ENCODE assay signal across 8 cellular contexts in the genomic region with DNA sequence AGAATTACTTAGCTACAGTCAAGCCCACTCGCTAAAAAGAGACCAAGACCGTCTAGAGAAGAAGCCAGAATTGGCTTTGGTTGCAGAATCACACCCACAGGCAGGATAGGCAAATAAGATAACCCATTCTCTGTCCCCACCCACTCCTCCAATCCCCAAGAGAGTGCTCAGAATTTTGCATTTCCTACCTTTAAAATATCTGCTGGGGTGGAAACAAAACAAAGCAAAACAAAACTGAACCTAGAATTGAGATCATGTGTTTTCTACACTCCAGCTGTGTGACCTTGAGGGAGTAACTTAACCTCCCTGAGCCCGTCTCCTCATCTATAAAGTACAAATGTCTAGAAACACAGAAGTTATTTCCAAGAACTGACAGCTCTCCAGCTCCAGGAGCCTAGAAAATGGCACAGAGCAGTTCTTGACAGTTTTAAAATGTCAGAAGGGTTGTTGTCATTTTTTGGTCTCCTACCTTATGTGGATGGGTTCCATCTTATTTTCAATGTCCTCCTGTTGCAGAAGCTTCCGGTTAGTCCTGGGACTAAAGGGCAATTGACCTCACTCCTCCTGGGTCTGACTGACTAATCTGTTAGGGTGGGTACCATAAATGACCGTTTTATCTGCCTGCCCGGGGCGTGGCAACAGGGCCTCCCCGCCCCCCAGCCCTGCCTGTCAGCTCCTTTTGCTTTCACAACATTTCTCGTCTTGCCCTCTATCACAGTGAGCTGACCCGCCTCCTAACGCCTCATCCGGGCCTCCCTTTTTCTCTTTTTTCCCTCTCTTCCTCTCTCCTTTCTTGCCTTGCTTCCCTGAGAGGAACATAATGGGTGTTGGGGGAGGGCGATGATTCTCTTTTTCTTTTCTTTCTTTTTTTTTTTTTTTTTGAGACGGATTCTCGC.
DNase-seq lines count a peak whose midpoint lies in the region; ATAC-seq and TF ChIP-seq lines count a peak whose summit lies in the region.

No MANE protein-coding gene starts in this region.

- no peak for TF ChIP-seq CTCF in PC-3 (conservative IDR thresholded peaks at IDR 0.05; ENCODE audit: low read depth, low read length)

- 52% methylated on average over 15 of the region's 15 CpGs for WGBS in urinary bladder

- no peaks in the 10 kb centered on the region for H4K20me1 ChIP-seq in PC-3 (ENCODE audit: low read length)

- H3F3A ChIP-seq in PC-3 (ENCODE audit: low read length, unreplicated experiment): no peaks in the 10 kb centered on the region

- peak overlapping the region; percentile 74 for H3K4me2 ChIP-seq in PC-3 (ENCODE audit: low read length)

- no peak overlapping the region for H3K9ac ChIP-seq in PC-3 (ENCODE audit: low read length)

- DNase-seq in A172 (ENCODE audit: low spot score) (peak; percentile 59), PC-3 (peak; percentile 5), iPS-NIHi7 (ENCODE audit: extremely low spot score) (peak; percentile 54), GF-D8 (lab: John Stamatoyannopoulos, UW) (no peak), COLO829 (ENCODE audit: low spot score) (no peak)

- intact Hi-C loops in PC-3 (cut with micrococcal nuclease): no loop called here

- H2AFZ ChIP-seq in PC-3 (ENCODE audit: low read length): no peak overlapping the region

- no peaks in the 10 kb centered on the region for H3K9me3 ChIP-seq in PC-3 (ENCODE audit: low read length)

- BruUV-seq in PC-3 (replicated peaks; lab: Mats Ljungman, UMichigan): no TSS peak

- H3K4me1 ChIP-seq in PC-3 (ENCODE audit: insufficient read depth, low read length) (peaks cover 23% of the 10 kb centered on the region), urinary bladder (ENCODE audit: insufficient read depth) (no peaks in the 10 kb centered on the region)

- peak; percentile 87 for ATAC-seq in GM18870 (IDR thresholded peaks at IDR 0.05; ENCODE audit: unreplicated experiment)
- peak; percentile 80 for ATAC-seq in HG02973 (IDR thresholded peaks at IDR 0.05; ENCODE audit: unreplicated experiment)
- no peak for ATAC-seq in PC-3

- H3K4me3 ChIP-seq in PC-3 (ENCODE audit: low read length) (no peak overlapping the region), urinary bladder (ENCODE audit: low read depth, low read length) (no peak overlapping the region)

- H3K27ac ChIP-seq in PC-3 (ENCODE audit: low read length): peak overlapping the region; percentile 52
- peak overlapping the region; percentile 2 for H3K27ac ChIP-seq in urinary bladder (ENCODE audit: low read depth)

- H3K79me2 ChIP-seq in PC-3 (ENCODE audit: low read length): peaks cover 6% of the 10 kb centered on the region; the same call in 1 of the 2 replicates

- POLR2A ChIA-PET in PC-3 (lab: Charles Lee; ENCODE audit: unreplicated experiment): interaction anchor here (0.6 kb wide), 2 partner anchors 988 to 1471 kb away, joined by 5 to 7 read pairs; partner anchors contain the start of gene UGDH

- H3K27me3 ChIP-seq in PC-3 (ENCODE audit: low read length): no peaks in the 10 kb centered on the region

- CTCF ChIA-PET in PC-3 (lab: Charles Lee): no interaction called here

- no peaks in the 10 kb centered on the region for H3K9me2 ChIP-seq in PC-3 (replicated peaks; ENCODE audit: low read length)

- no peaks in the 10 kb centered on the region for H3K36me3 ChIP-seq in PC-3 (ENCODE audit: low read depth, low read length)
- H3K36me3 ChIP-seq in urinary bladder (ENCODE audit: insufficient read depth): no peaks in the 10 kb centered on the region

Comparison
In these comparisons a context has a peak if more than half of its experiments do, and no peak if none do; other contexts are left out.
1. DNase-seq: peak in A172 (single experiment), PC-3 (single experiment) and iPS-NIHi7 (single experiment); none in GF-D8 (single experiment) and COLO829 (single experiment).